Comparison of ENCODE assay signal across 8 cellular contexts in genomic region chr6:18400831-18401446, GRCh38. TPM values are rescaled to one million over a fixed set of nuclear protein-coding genes. Genes with fewer than 3 reads are reported as not detected.
DNase-seq lines count a peak whose midpoint lies in the region; ATAC-seq, FAIRE-seq and TF ChIP-seq lines count a peak whose summit lies in the region.

No MANE protein-coding gene starts in this region.

- CTCF ChIA-PET in GM12878 (lab: Yijun Ruan, JAX), result interaction anchor here (0.6 to 0.9 kb wide), 2 partner anchors 77 to 102 kb away, joined by 3 read pairs; no protein-coding TSS in a partner anchor

- peak in 1 of 2 experiments; percentile 58; a peak in 2 of 4 replicates for TF ChIP-seq EP300 in GM12878 (IDR thresholded peaks at IDR 0.05; ENCODE audit: borderline replicate concordance in 1 of 2, control insufficient read depth in 1 of 2, low read depth in 2 of 2, low read length in 2 of 2)
- no peak for TF ChIP-seq EP300 in ovary (IDR thresholded peaks at IDR 0.05)

- DNase-seq in GF-D8 (lab: John Stamatoyannopoulos, UW) (peak; percentile 41), GM12878 (ENCODE audit: low read depth, low spot score) (peak; percentile 53), spleen (no peak), SJCRH30 (no peak), NCI-H1105 treated with DMSO at 0.1 percent for 48 hours (lab: John Stamatoyannopoulos, UW) (no peak), ovary (no peak)

- WGBS in GM12878 (ENCODE audit: insufficient coverage, insufficient replicate concordance, low lambda C conversion rate, missing lambda C conversion rate), result 0% methylated on average over 2 of the region's 2 CpGs
- WGBS in spleen, 5 donors, result 35 to 54% (median 42%) methylated on average over 2 of the region's 2 CpGs
- WGBS in ovary, 3 donors, result 72 to 78% (median 75%) methylated on average over 2 of the region's 2 CpGs

- in situ Hi-C loops in GM12878 (cut with MboI), result no loop called here

- RAD21 ChIA-PET in GM12878 (lab: Charles Lee; ENCODE audit: unreplicated experiment), result interaction anchor here (0.6 to 1.5 kb wide), 3 partner anchors 12 to 42 kb away, joined by 3 to 4 read pairs (median 3); no protein-coding TSS in a partner anchor

- H3K9ac ChIP-seq in GM12878 (ENCODE audit: control insufficient read depth, insufficient read depth, low read length), result no peak overlapping the region

- peak overlapping the region; percentile 55 for H2AFZ ChIP-seq in GM12878 (ENCODE audit: control insufficient read depth, low read depth, low read length)

- TF ChIP-seq POLR2A in GM12878 (IDR thresholded peaks at IDR 0.05; ENCODE audit: low read depth, low read length) (no peak), spleen (IDR thresholded peaks at IDR 0.05) (no peak), ovary (IDR thresholded peaks at IDR 0.05) (no peak)

- no peak for TF ChIP-seq RAD21 in GM12878 (IDR thresholded peaks at IDR 0.05; ENCODE audit: insufficient read depth, low read depth, low read length)

- POLR2A ChIA-PET in GM12878 (lab: Charles Lee), result no interaction called here

- H3K27ac ChIP-seq in GM12878 (ENCODE audit: control insufficient read depth, insufficient read depth), result peak overlapping the region; percentile 68
- peak overlapping the region; percentile 66 to 90 (median 87) for H3K27ac ChIP-seq in spleen
- H3K27ac ChIP-seq in SJCRH30, result no peak overlapping the region
- no peak overlapping the region for H3K27ac ChIP-seq in ovary

- peak; percentile 96 for FAIRE-seq in GM12878 (lab: Jason Lieb, UNC)

- TF ChIP-seq CTCF in GM12878 (IDR thresholded peaks at IDR 0.05 in 2 of 3, conservative IDR thresholded peaks at IDR 0.05 in 1 of 3; ENCODE audit: control insufficient read depth in 2 of 3, extremely low read depth in 1 of 3, insufficient read depth in 1 of 3, low read depth in 3 of 3, low read length in 3 of 3), result no peak
- TF ChIP-seq CTCF in spleen (IDR thresholded peaks at IDR 0.05 in 8 of 11, conservative IDR thresholded peaks at IDR 0.05 in 3 of 11), result no peak
- TF ChIP-seq CTCF in ovary (IDR thresholded peaks at IDR 0.05), result no peak

- no peaks in the 10 kb centered on the region for H3K36me3 ChIP-seq in GM12878 (ENCODE audit: control insufficient read depth in 2 of 2, insufficient read depth in 2 of 2, low read length in 1 of 2)
- peaks cover 0 to 61% (median 2%) of the 10 kb centered on the region in 6 donors for H3K36me3 ChIP-seq in spleen
- no peaks in the 10 kb centered on the region for H3K36me3 ChIP-seq in SJCRH30
- H3K36me3 ChIP-seq in ovary, result no peaks in the 10 kb centered on the region

- peak overlapping the region; percentile 66 for H3K4me2 ChIP-seq in GM12878 (ENCODE audit: control insufficient read depth, insufficient read depth)

- H3K27me3 ChIP-seq in GM12878 (replicated peaks in 1 of 2; ENCODE audit: control insufficient read depth in 2 of 2, insufficient read depth in 2 of 2, low read length in 1 of 2) (no peaks in the 10 kb centered on the region), spleen (replicated peaks in 1 of 7) (no peaks in the 10 kb centered on the region), SJCRH30 (no peaks in the 10 kb centered on the region), ovary (no peaks in the 10 kb centered on the region)

- intact Hi-C loops in GM12878 (cut with micrococcal nuclease; ENCODE audit: unreplicated experiment) (loop anchor here (5.0 kb wide), 3 partner anchors 74 to 101 kb away; no protein-coding TSS in a partner anchor), spleen (cut with DNase I; ENCODE audit: low total_unique reads) (no loop called here), ovary (cut with DNase I) (no loop called here)

- H3K4me3 ChIP-seq in GM12878 (peak overlapping the region; percentile 13; the same call in 1 of the 2 replicates), spleen (peak overlapping the region in 1 of 8 donors; percentile 57), SJCRH30 (no peak overlapping the region), ovary (no peak overlapping the region)

- ATAC-seq in GM21390 (IDR thresholded peaks at IDR 0.05; ENCODE audit: unreplicated experiment) (peak; percentile 86), HG03565 (IDR thresholded peaks at IDR 0.05; ENCODE audit: unreplicated experiment) (peak; percentile 92), GM12878 (peak; percentile 95)

- H4K20me1 ChIP-seq in GM12878 (ENCODE audit: control insufficient read depth, insufficient read depth), result no peaks in the 10 kb centered on the region

- no peaks in the 10 kb centered on the region; the same call in 2 of the 3 replicates for H3K9me3 ChIP-seq in GM12878 (replicated peaks; ENCODE audit: control insufficient read depth, insufficient read depth, low read length)
- no peaks in the 10 kb centered on the region for H3K9me3 ChIP-seq in spleen
- H3K9me3 ChIP-seq in SJCRH30 (replicated peaks), result no peaks in the 10 kb centered on the region
- H3K9me3 ChIP-seq in ovary, result no peaks in the 10 kb centered on the region

- SMC1A ChIA-PET in GM12878 (lab: Charles Lee; ENCODE audit: uncharacterized antibody, unreplicated experiment), result interaction anchor here (1.6 to 2.1 kb wide), 2 partner anchors 15 to 77 kb away, joined by 5 read pairs; partner anchors contain the start of gene RNF144B

- no peaks in the 10 kb centered on the region for H3K79me2 ChIP-seq in GM12878 (ENCODE audit: control insufficient read depth, insufficient read depth, low read length)

- H3K4me1 ChIP-seq in GM12878 (ENCODE audit: control insufficient read depth, insufficient read depth, low read length), result peaks cover 10% of the 10 kb centered on the region
- peaks cover 9 to 83% (median 25%) of the 10 kb centered on the region in 6 donors for H3K4me1 ChIP-seq in spleen
- H3K4me1 ChIP-seq in SJCRH30, result no peaks in the 10 kb centered on the region
- H3K4me1 ChIP-seq in ovary (ENCODE audit: insufficient read depth), result no peaks in the 10 kb centered on the region

- no TSS peak for BruUV-seq in GM12878 (replicated peaks; lab: Mats Ljungman, UMichigan)

TF ChIP-seq in GM12878, 131 proteins besides CTCF, POLR2A, EP300 and RAD21 (continues in another document):
- TF ChIP-seq BCL11A (IDR thresholded peaks at IDR 0.05; ENCODE audit: low read depth, low read length) (peak; percentile 33; the same call in 1 of the 2 replicates), YY1 (IDR thresholded peaks at IDR 0.05; ENCODE audit: low read depth, low read length) (peak; percentile 51; the same call in 1 of the 2 replicates), CUX1 (IDR thresholded peaks at IDR 0.05; ENCODE audit: insufficient replicate concordance, low read depth, low read length) (no peak)

RNA-seq across cellular contexts. Expression of gene RNF144B, which starts 13.8 kb away (rescaled TPM):
- not detected in 2 replicates for total RNA-seq in GM12878 (2013; cell fraction: nucleolus; rRNA removed)
- total RNA-seq in GM12878 (2014; rRNA removed) (0.11 and 0.17 TPM in 2 replicates), GM12878 (2014; rRNA removed; fragmentation: Illumina TruSeq; extraction: Trizol) (0.09 and 0.18 TPM in 2 replicates), GM12878 (2021) (0.18 and 0.58 TPM in 2 replicates), spleen (10 to 100 TPM; 36.0 to 82.5 (median 53.7) TPM), ovary (10 to 100 TPM in 2 of 7 donors, 1 to 10 TPM in 5; 2.5 to 18.7 (median 4.9) TPM)
- polyA plus RNA-seq in GM12878 (2011; ENCODE audit: low read depth), result not detected
- polyA plus RNA-seq in GM12878 (2011; rRNA removed) (0.03 and 0.04 TPM in 2 replicates), GM12878 (2014; fragmentation: Illumina TruSeq; extraction: Trizol) (0.09 and 0.16 TPM in 2 replicates), GM12878 (2014; fragmentation: Nextera tagmentation; extraction: Ambion mirVana) (under 1 TPM; 0.04 to 0.14 TPM), GM12878 (2014; rRNA removed) (0.05 and 0.14 TPM in 2 replicates), GM12878 (2016; fragmentation: Nextera tagmentation; extraction: Ambion mirVana) (under 1 TPM; 0.13 to 0.18 TPM), spleen (10 to 100 TPM in 2 of 3 donors, 1 to 10 TPM in 1; 6.5 to 13.3 (median 10.2) TPM), ovary (1 to 10 TPM; 3.0 to 4.0 TPM)
- polyA plus RNA-seq in GM12878 (2011; cell fraction: cytosol; rRNA removed), result 0.01 and 0.03 TPM in 2 replicates
- 0.03 TPM in 2 replicates for polyA plus RNA-seq in GM12878 (2011; cell fraction: nucleus; rRNA removed)
- 0.08 and 0.12 TPM in 2 replicates for polyA plus RNA-seq in GM12878 (2012)
- 0.07 and 0.15 TPM in 2 replicates for polyA minus RNA-seq in GM12878 (2011; rRNA and poly(A)+ RNA removed)
- polyA minus RNA-seq in GM12878 (2011; cell fraction: cytosol; rRNA and poly(A)+ RNA removed), result not detected in 2 replicates
- polyA minus RNA-seq in GM12878 (2011; cell fraction: nucleus; rRNA and poly(A)+ RNA removed), result 0.10 TPM in 1 of 2 replicates, not detected in the other
- total RNA-seq in SJCRH30 (2014; rRNA removed; shearing (Covaris generic)), result 0.05 and 0.20 TPM in 2 replicates

Comparison
In these comparisons a context has a peak if more than half of its experiments do, and no peak if none do; other contexts are left out.
1. DNase-seq: peak in GF-D8 (single experiment) and GM12878 (single experiment); none in spleen (single experiment), SJCRH30 (0 of 2), NCI-H1105 treated with DMSO at 0.1 percent for 48 hours (single experiment) and ovary (0 of 5).
2. H3K27ac ChIP-seq: peak in GM12878 (single experiment) and spleen (8 of 8); none in SJCRH30 (single experiment) and ovary (0 of 2).
3. Peak in every context shown above with its lines, with median percentiles within 50 percentile points of each other: ATAC-seq.